1 cellular context compared by ENCODE assay signal in genomic region chr1:173502104-173502503, GRCh38.
TF ChIP-seq lines count a peak whose summit lies in the region.

No MANE protein-coding gene starts in this region.

TF ChIP-seq in HepG2, 621 proteins besides CTCF, POLR2A, EP300 and RAD21 (continued from another document):
- TF ChIP-seq E2F1 (CRISPR knock-in tag; IDR thresholded peaks at IDR 0.05) (no peak), TCF12 (IDR thresholded peaks at IDR 0.05) (no peak), TCF12 (CRISPR knock-in tag; IDR thresholded peaks at IDR 0.05) (no peak), AFF4 (CRISPR knock-in tag; IDR thresholded peaks at IDR 0.05) (no peak)
